Comparison of ENCODE assay signal across 9 cellular contexts in genomic region chr15:31472636-31473383, GRCh38.
DNase-seq lines count a peak whose midpoint lies in the region; ATAC-seq and TF ChIP-seq lines count a peak whose summit lies in the region.
"Had no signal": no experiment of that assay in that cellular context is flagged by ENCODE, and none has a peak within 500 bp of the region (broad histone marks: within the 10 kb centered on the region; RNA-seq: fewer than 3 reads in every experiment).

No MANE protein-coding gene starts in this region.

- peak overlapping the region in 1 of 10 donors; percentile 30 for H3K4me3 ChIP-seq in heart right ventricle
- H3K4me3 ChIP-seq: K562 had no signal

- H3K4me1 ChIP-seq in heart right ventricle = peaks cover 0 to 26% (median 16%) of the 10 kb centered on the region in 9 donors

- H3K4me3 Mint-ChIP-seq in activated T-cell treated with anti-CD3 and anti-CD28 coated beads, Interleukin-2, amount 50 U/mL, for 4 hours = peak overlapping the region; percentile 70
- H3K4me3 Mint-ChIP-seq in stimulated activated naive B cell treated with anti-CD40 and anti-IgM and Interleukin-4, amounts not matched to agents 10 μg/mL and 1 μg/mL and 100 μg/mL, for 72 hours = peak overlapping the region; percentile 64 to 75

- DNase-seq in G401 (ENCODE audit: low spot score) (peak; percentile 64), heart right ventricle (peak in 1 of 2 donors; percentile 36), NCI-H187 (lab: John Stamatoyannopoulos, UW) (no peak), NCI-H187 treated with DMSO at 0.1 percent for 48 hours (lab: John Stamatoyannopoulos, UW) (no peak)
- peak; percentile 29 for DNase-seq in activated T-cell treated with anti-CD3 and anti-CD28 coated beads, Interleukin-2, amount 50 U/mL, for 4 hours
- DNase-seq in stimulated activated naive B cell treated with anti-CD40 and anti-IgM and Interleukin-4, amounts not matched to agents 10 μg/mL and 1 μg/mL and 100 μg/mL, for 72 hours = peak; percentile 33

- intact Hi-C loops in heart right ventricle (cut with DNase I) = loop anchor here in 1 of 10 donors (5.0 kb wide), 1 partner anchor 66 kb away; no protein-coding TSS in a partner anchor

- H3K36me3 ChIP-seq in heart right ventricle = no peaks in the 10 kb centered on the region

- peak overlapping the region; percentile 88 for H3K27ac Mint-ChIP-seq in stimulated activated naive B cell treated with anti-CD40 and anti-IgM and Interleukin-4, amounts not matched to agents 10 μg/mL and 1 μg/mL and 100 μg/mL, for 72 hours

- peaks cover 46% of the 10 kb centered on the region for H3K4me1 Mint-ChIP-seq in activated T-cell treated with anti-CD3 and anti-CD28 coated beads, Interleukin-2, amount 50 U/mL, for 4 hours (ENCODE audit: low read depth)
- peaks cover 34 to 57% of the 10 kb centered on the region in 2 donors for H3K4me1 Mint-ChIP-seq in stimulated activated naive B cell treated with anti-CD40 and anti-IgM and Interleukin-4, amounts not matched to agents 10 μg/mL and 1 μg/mL and 100 μg/mL, for 72 hours

- no peaks in the 10 kb centered on the region for H3K27me3 Mint-ChIP-seq in activated T-cell treated with anti-CD3 and anti-CD28 coated beads, Interleukin-2, amount 50 U/mL, for 4 hours (ENCODE audit: low read depth)
- H3K27me3 Mint-ChIP-seq in stimulated activated naive B cell treated with anti-CD40 and anti-IgM and Interleukin-4, amounts not matched to agents 10 μg/mL and 1 μg/mL and 100 μg/mL, for 72 hours = no peaks in the 10 kb centered on the region

- no peaks in the 10 kb centered on the region for H3K9me3 Mint-ChIP-seq in activated T-cell treated with anti-CD3 and anti-CD28 coated beads, Interleukin-2, amount 50 U/mL, for 4 hours
- H3K9me3 Mint-ChIP-seq in stimulated activated naive B cell treated with anti-CD40 and anti-IgM and Interleukin-4, amounts not matched to agents 10 μg/mL and 1 μg/mL and 100 μg/mL, for 72 hours = peaks cover 4 to 5% of the 10 kb centered on the region in 2 donors

- in situ Hi-C loops in G401 (cut with HindIII; ENCODE audit: low sequenced_read_pairs) = no loop called here

- peaks cover 0 to 3% (median 0%) of the 10 kb centered on the region in 7 donors for H3K27me3 ChIP-seq in heart right ventricle

- no peak for TF ChIP-seq CTCF in heart right ventricle (IDR thresholded peaks at IDR 0.05)

- no peaks in the 10 kb centered on the region for H3K9me3 ChIP-seq in heart right ventricle

- peaks cover 6% of the 10 kb centered on the region for H3K36me3 Mint-ChIP-seq in activated T-cell treated with anti-CD3 and anti-CD28 coated beads, Interleukin-2, amount 50 U/mL, for 4 hours (ENCODE audit: insufficient read depth)
- H3K36me3 Mint-ChIP-seq in stimulated activated naive B cell treated with anti-CD40 and anti-IgM and Interleukin-4, amounts not matched to agents 10 μg/mL and 1 μg/mL and 100 μg/mL, for 72 hours = peaks cover 0 to 4% of the 10 kb centered on the region in 2 donors

- peak overlapping the region in 5 of 10 donors; percentile 10 to 74 (median 20) for H3K27ac ChIP-seq in heart right ventricle

- 34 to 48% methylated on average over 8 of the region's 8 CpGs for WGBS in heart right ventricle, 2 donors

- peak; percentile 74 for ATAC-seq in GM19468 (IDR thresholded peaks at IDR 0.05; ENCODE audit: extremely low read depth, unreplicated experiment)
- peak; percentile 81 for ATAC-seq in HG03460 (IDR thresholded peaks at IDR 0.05; ENCODE audit: unreplicated experiment)
- ATAC-seq in activated T-cell treated with anti-CD3 and anti-CD28 coated beads, Interleukin-2, amount 50 U/mL, for 4 hours = peak; percentile 93 to 94
- peak in 7 of 8 donors; percentile 64 to 83 (median 77) for ATAC-seq in heart right ventricle
- ATAC-seq in stimulated activated naive B cell treated with anti-CD40 and anti-IgM and Interleukin-4, amounts not matched to agents 10 μg/mL and 1 μg/mL and 100 μg/mL, for 72 hours (replicated peaks) = peak; percentile 77 to 78
- ATAC-seq: K562 had no signal

Comparison
In these comparisons a context has a peak if more than half of its experiments do, and no peak if none do; other contexts are left out.
1. DNase-seq: peak in G401 (single experiment), activated T-cell treated with anti-CD3 and anti-CD28 coated beads, Interleukin-2, amount 50 U/mL, for 4 hours (single experiment) and stimulated activated naive B cell treated with anti-CD40 and anti-IgM and Interleukin-4, amounts not matched to agents 10 μg/mL and 1 μg/mL and 100 μg/mL, for 72 hours (single experiment); none in NCI-H187 (0 of 2) and NCI-H187 treated with DMSO at 0.1 percent for 48 hours (single experiment).
2. Peak in every context shown above with its lines, with median percentiles within 50 percentile points of each other: ATAC-seq.